20 cellular contexts compared by ENCODE assay signal in the genomic region with DNA sequence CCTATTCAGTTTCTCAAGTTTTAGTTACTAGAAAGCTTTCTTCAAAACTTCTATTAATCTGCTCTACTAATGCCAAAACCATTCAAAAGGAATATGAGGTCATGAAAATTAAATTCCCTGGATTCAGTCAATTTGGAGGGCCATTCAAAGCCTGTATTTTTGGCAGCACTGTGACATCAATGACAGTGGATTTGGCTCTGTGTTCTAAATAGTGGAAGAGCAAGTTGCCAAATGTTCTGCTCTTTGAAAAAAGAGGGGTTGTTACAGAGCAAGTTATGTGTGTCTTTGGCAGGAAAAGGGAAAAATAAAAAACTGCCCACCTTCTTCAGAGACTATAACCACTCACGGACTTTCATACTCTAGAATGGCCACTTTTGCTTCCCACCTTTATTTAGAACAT. TPM values are rescaled to one million over a fixed set of nuclear protein-coding genes. Genes with fewer than 3 reads are reported as not detected.
"Had no signal": no experiment of that assay in that cellular context is flagged by ENCODE, and none has a peak within 500 bp of the region (broad histone marks: within the 10 kb centered on the region; RNA-seq: fewer than 3 reads in every experiment).

No MANE protein-coding gene starts in this region.

- H3K4me1 ChIP-seq: colonic mucosa had no signal

- H3K4me3 ChIP-seq: colonic mucosa, heart right ventricle, sigmoid colon, skin epidermis had no signal

- ATAC-seq: heart right ventricle had no signal

- H3K9me3 Mint-ChIP-seq: endodermal cell, nephron progenitor cell, type B pancreatic cell had no signal

- FAIRE-seq: endothelial cell of umbilical vein, frontal cortex, islet of Langerhans, urothelium cell line had no signal

- H3K36me3 Mint-ChIP-seq: type B pancreatic cell had no signal

- DNase-seq: colonic mucosa; effector CD4-positive, alpha-beta T cell; endodermal cell; heart right ventricle; hypothalamus; kidney glomerular epithelial cell; nephron progenitor cell; posterior cingulate gyrus; sigmoid colon; stimulated activated CD4-positive, alpha-beta T cell treated with anti-CD3 and anti-CD28 coated beads, Interleukin-2, amount 100 ng/mL, for 24 hours; stimulated activated CD4-positive, alpha-beta T cell treated with anti-CD3 and anti-CD28 coated beads, Interleukin-4, amount 100 ng/mL, for 4 hours; stimulated activated naive CD4-positive, alpha-beta T cell had no signal

- H3K27me3 Mint-ChIP-seq: type B pancreatic cell had no signal

- H3K36me3 ChIP-seq: colonic mucosa, neutrophil had no signal

- H3K27ac Mint-ChIP-seq: endodermal cell, nephron progenitor cell, type B pancreatic cell had no signal

- H3K27ac ChIP-seq: colonic mucosa, heart right ventricle, neutrophil, sigmoid colon, skin epidermis had no signal

- H3K9me3 ChIP-seq: colonic mucosa, heart right ventricle, neutrophil, sigmoid colon had no signal

- H3K27me3 ChIP-seq: colonic mucosa, heart right ventricle, neutrophil, sigmoid colon had no signal

- H3K4me3 Mint-ChIP-seq: endodermal cell, nephron progenitor cell, type B pancreatic cell had no signal

RNA-seq across cellular contexts. Expression of a gene that starts 3.2 kb away (rescaled TPM):
- total RNA-seq: endothelial cell of umbilical vein, fibroblast of lung had no signal
